Comparison of ENCODE assay signal across 28 cellular contexts in the genomic region with DNA sequence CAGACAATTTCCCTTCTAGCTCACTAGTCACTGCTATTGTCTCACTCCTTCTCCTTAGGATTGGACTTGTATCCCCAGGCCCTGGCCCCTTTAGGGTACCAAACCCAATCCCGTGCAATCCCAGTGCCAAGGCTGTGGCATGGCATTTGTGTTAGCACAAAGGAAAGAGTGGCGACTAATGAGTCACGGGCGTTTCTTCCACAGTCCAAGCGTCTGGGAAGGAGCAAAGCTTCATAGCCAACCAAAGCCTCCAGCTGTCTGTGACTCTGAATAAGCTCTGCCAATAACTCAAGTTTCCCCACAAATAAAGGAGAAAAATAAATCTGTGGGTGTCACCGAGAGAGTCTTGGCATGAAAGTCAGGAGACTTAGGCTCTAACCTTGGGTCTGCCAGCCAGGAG. TPM values are rescaled to one million over a fixed set of nuclear protein-coding genes. Genes with fewer than 3 reads are reported as not detected.
DNase-seq lines count a peak whose midpoint lies in the region; ATAC-seq and TF ChIP-seq lines count a peak whose summit lies in the region.
"Had no signal": no experiment of that assay in that cellular context is flagged by ENCODE, and none has a peak within 500 bp of the region (broad histone marks: within the 10 kb centered on the region; RNA-seq: fewer than 3 reads in every experiment).

No MANE protein-coding gene starts in this region.

- 86% methylated on average over 6 of the region's 6 CpGs for WGBS in mammary epithelial cell (ENCODE audit: low coverage, missing lambda C conversion rate)
- 44 to 57% methylated on average over 6 of the region's 6 CpGs for WGBS in esophagus, 2 donors

- H3K27ac Mint-ChIP-seq in MCF 10A (ENCODE audit: low read depth, unreplicated experiment) = no peak overlapping the region
- H3K27ac Mint-ChIP-seq in activated CD4-positive, alpha-beta memory T cell treated with anti-CD3 and anti-CD28 coated beads for 36 hours = no peak overlapping the region
- H3K27ac Mint-ChIP-seq: activated CD4-positive, alpha-beta T cell treated with anti-CD3 and anti-CD28 coated beads for 36 hours; activated naive CD4-positive, alpha-beta T cell treated with anti-CD3 and anti-CD28 coated beads, Interleukin-2, amount 10 ng/mL, durations not matched to agents 7 days and 5 days; activated T-helper 17 cell treated with anti-CD3 and anti-CD28 coated beads, Interleukin-2, amount 50 U/mL, for 72 hours; CD4-positive, alpha-beta T cell; T-helper 2 cell treated with Interferon-gamma antibody and Interleukin-4, amounts not matched to agents 5 μg/mL and 100 μg/mL, for 36 hours had no signal

- H3K4me3 ChIP-seq in mammary epithelial cell (replicated peaks in 1 of 3; ENCODE audit: insufficient read depth in 1 of 3, low read depth in 2 of 3, low read length in 3 of 3) (no peak overlapping the region), esophagus (ENCODE audit: low read depth in 1 of 2, low read length in 2 of 2) (no peak overlapping the region), PC-9 (no peak overlapping the region)
- H3K4me3 ChIP-seq: adrenal gland, HAP-1, hepatocyte, lung, pancreas had no signal

- H3K27ac ChIP-seq in mammary epithelial cell (ENCODE audit: insufficient read depth, low read depth, low read length) (no peak overlapping the region), esophagus (ENCODE audit: low read depth in 2 of 2, low read length in 1 of 2) (peak overlapping the region; percentile 23 to 51), PC-9 (no peak overlapping the region)
- H3K27ac ChIP-seq: 22Rv1, adrenal gland, hepatocyte, HL-60, pancreas had no signal

- DNase-seq in MCF 10A (ENCODE audit: unreplicated experiment) (peak; percentile 27), mammary epithelial cell (no peak), medulla oblongata (ENCODE audit: extremely low spot score) (peak; percentile 7), PC-9 (no peak), NCI-H187 (lab: John Stamatoyannopoulos, UW) (no peak)
- no peak for DNase-seq in activated CD4-positive, alpha-beta memory T cell treated with anti-CD3 and anti-CD28 coated beads for 36 hours
- DNase-seq: activated CD4-positive, alpha-beta T cell treated with anti-CD3 and anti-CD28 coated beads for 36 hours; activated naive CD4-positive, alpha-beta T cell treated with anti-CD3 and anti-CD28 coated beads, Interleukin-2, amount 10 ng/mL, durations not matched to agents 7 days and 5 days; CD4-positive, alpha-beta T cell; KG1; left cardiac atrium; NCI-H1436; NCI-H2081 treated with DMSO at 0.1 percent for 48 hours; NCI-H748 treated with DMSO at 0.1 percent for 48 hours; pancreas; small intestine; stimulated activated naive CD4-positive, alpha-beta T cell had no signal

- H3K4me1 Mint-ChIP-seq in MCF 10A (ENCODE audit: insufficient read depth, unreplicated experiment) = peaks cover 5% of the 10 kb centered on the region
- H3K4me1 Mint-ChIP-seq in activated CD4-positive, alpha-beta memory T cell treated with anti-CD3 and anti-CD28 coated beads for 36 hours (ENCODE audit: low read depth) = peaks cover 11% of the 10 kb centered on the region

- H2AFZ ChIP-seq in mammary epithelial cell (ENCODE audit: low read depth, low read length) (no peak overlapping the region), PC-9 (no peak overlapping the region)
- H2AFZ ChIP-seq: hepatocyte had no signal

- H3K36me3 Mint-ChIP-seq in MCF 10A (ENCODE audit: insufficient read depth, unreplicated experiment) = peaks cover 5% of the 10 kb centered on the region
- no peaks in the 10 kb centered on the region for H3K36me3 Mint-ChIP-seq in activated CD4-positive, alpha-beta memory T cell treated with anti-CD3 and anti-CD28 coated beads for 36 hours
- H3K36me3 Mint-ChIP-seq: activated naive CD4-positive, alpha-beta T cell treated with anti-CD3 and anti-CD28 coated beads, Interleukin-2, amount 10 ng/mL, durations not matched to agents 7 days and 5 days had no signal

- TF ChIP-seq CTCF in MCF 10A (IDR thresholded peaks at IDR 0.05; ENCODE audit: unreplicated experiment) (no peak), mammary epithelial cell (conservative IDR thresholded peaks at IDR 0.05 in 1 of 2, IDR thresholded peaks at IDR 0.05 in 1 of 2; ENCODE audit: extremely low read depth in 1 of 2, insufficient read depth in 1 of 2, low read depth in 1 of 2, low read length in 2 of 2) (no peak), PC-9 (conservative IDR thresholded peaks at IDR 0.05) (no peak)

- POLR2A ChIA-PET in MCF 10A (lab: Yijun Ruan, JAX) (interaction anchor here (0.8 kb wide), 1 partner anchor 23 kb away, joined by 3 read pairs; no protein-coding TSS in a partner anchor), PC-9 (lab: Charles Lee; ENCODE audit: unreplicated experiment) (no interaction called here)
- POLR2A ChIA-PET in activated CD4-positive, alpha-beta memory T cell treated with anti-CD3 and anti-CD28 coated beads for 36 hours (lab: Charles Lee) = no interaction called here

- in situ Hi-C loops in mammary epithelial cell (cut with MboI; ENCODE audit: low sequenced_read_pairs in 2 of 2) = no loop called here

- no peaks in the 10 kb centered on the region for H3K9me3 Mint-ChIP-seq in MCF 10A (ENCODE audit: unreplicated experiment)
- H3K9me3 Mint-ChIP-seq in activated CD4-positive, alpha-beta memory T cell treated with anti-CD3 and anti-CD28 coated beads for 36 hours = no peaks in the 10 kb centered on the region
- H3K9me3 Mint-ChIP-seq: activated naive CD4-positive, alpha-beta T cell treated with anti-CD3 and anti-CD28 coated beads, Interleukin-2, amount 10 ng/mL, durations not matched to agents 7 days and 5 days; activated T-helper 17 cell treated with anti-CD3 and anti-CD28 coated beads, Interleukin-2, amount 50 U/mL, for 72 hours; CD4-positive, alpha-beta T cell had no signal

- no peak for ATAC-seq in GM18858 (IDR thresholded peaks at IDR 0.05; ENCODE audit: unreplicated experiment)
- ATAC-seq: activated CD4-positive, alpha-beta T cell treated with anti-CD3 and anti-CD28 coated beads for 36 hours; activated T-helper 17 cell treated with anti-CD3 and anti-CD28 coated beads, Interleukin-2, amount 50 U/mL, for 72 hours; left cardiac atrium; pancreas had no signal

- H3K9ac ChIP-seq in mammary epithelial cell (ENCODE audit: insufficient read depth, low read length) = no peak overlapping the region

- H3K27me3 Mint-ChIP-seq in MCF 10A (ENCODE audit: insufficient read depth, unreplicated experiment) = no peaks in the 10 kb centered on the region
- H3K27me3 Mint-ChIP-seq in activated CD4-positive, alpha-beta memory T cell treated with anti-CD3 and anti-CD28 coated beads for 36 hours = peaks cover 1% of the 10 kb centered on the region
- H3K27me3 Mint-ChIP-seq: activated T-helper 17 cell treated with anti-CD3 and anti-CD28 coated beads, Interleukin-2, amount 50 U/mL, for 72 hours; CD4-positive, alpha-beta T cell had no signal

- intact Hi-C loops in MCF 10A (cut with micrococcal nuclease) = no loop called here
- intact Hi-C loops in mammary epithelial cell (cut with micrococcal nuclease) = no loop called here
- intact Hi-C loops in PC-9 (cut with micrococcal nuclease; ENCODE audit: unreplicated experiment) = no loop called here
- intact Hi-C loops in activated CD4-positive, alpha-beta memory T cell treated with anti-CD3 and anti-CD28 coated beads for 36 hours (cut with micrococcal nuclease) = loop anchor here (5.0 kb wide), 1 partner anchor 188 kb away; no protein-coding TSS in a partner anchor

- no peak overlapping the region for H3K4me3 Mint-ChIP-seq in MCF 10A (ENCODE audit: unreplicated experiment)
- H3K4me3 Mint-ChIP-seq in activated CD4-positive, alpha-beta memory T cell treated with anti-CD3 and anti-CD28 coated beads for 36 hours = no peak overlapping the region
- H3K4me3 Mint-ChIP-seq: activated CD4-positive, alpha-beta T cell treated with anti-CD3 and anti-CD28 coated beads for 36 hours; activated naive CD4-positive, alpha-beta T cell treated with anti-CD3 and anti-CD28 coated beads, Interleukin-2, amount 10 ng/mL, durations not matched to agents 7 days and 5 days; activated T-helper 17 cell treated with anti-CD3 and anti-CD28 coated beads, Interleukin-2, amount 50 U/mL, for 72 hours; CD4-positive, alpha-beta T cell; neural crest cell; T-helper 2 cell treated with Interferon-gamma antibody and Interleukin-4, amounts not matched to agents 5 μg/mL and 100 μg/mL, for 36 hours had no signal

- no TSS peak for BruUV-seq in MCF 10A (replicated peaks; lab: Mats Ljungman, UMichigan)
- BruUV-seq in mammary epithelial cell (replicated peaks; lab: Mats Ljungman, UMichigan) = no TSS peak
- no TSS peak for BruUV-seq in PC-9 (replicated peaks; lab: Mats Ljungman, UMichigan)

- no peaks in the 10 kb centered on the region for H3K36me3 ChIP-seq in mammary epithelial cell (ENCODE audit: insufficient read depth, low read length)
- H3K36me3 ChIP-seq in esophagus (ENCODE audit: control insufficient read depth in 2 of 2, insufficient read depth in 2 of 2, low read length in 1 of 2) = no peaks in the 10 kb centered on the region
- no peaks in the 10 kb centered on the region for H3K36me3 ChIP-seq in PC-9 (ENCODE audit: low read depth)
- H3K36me3 ChIP-seq: adrenal gland, HAP-1, pancreas had no signal

- H3K27me3 ChIP-seq in mammary epithelial cell (ENCODE audit: insufficient read depth, low read length) (no peaks in the 10 kb centered on the region), esophagus (ENCODE audit: control insufficient read depth in 1 of 2, insufficient read depth in 2 of 2, low read length in 2 of 2) (no peaks in the 10 kb centered on the region), PC-9 (ENCODE audit: insufficient read depth, low read depth) (no peaks in the 10 kb centered on the region)
- H3K27me3 ChIP-seq: adrenal gland, pancreas had no signal

- H3F3A ChIP-seq in PC-9 (ENCODE audit: insufficient read depth, low read depth) = no peaks in the 10 kb centered on the region

- H3K4me2 ChIP-seq in mammary epithelial cell (ENCODE audit: insufficient read depth, low read depth, low read length) = no peak overlapping the region
- no peak overlapping the region for H3K4me2 ChIP-seq in PC-9
- H3K4me2 ChIP-seq: hepatocyte had no signal

- H3K79me2 ChIP-seq in mammary epithelial cell (ENCODE audit: insufficient read depth, low read length) (no peaks in the 10 kb centered on the region), PC-9 (ENCODE audit: low read depth) (no peaks in the 10 kb centered on the region)
- H3K79me2 ChIP-seq: hepatocyte had no signal

- H3K9me3 ChIP-seq in mammary epithelial cell (replicated peaks; ENCODE audit: insufficient read depth, low read length) (no peaks in the 10 kb centered on the region), esophagus (ENCODE audit: control insufficient read depth in 2 of 2, insufficient read depth in 1 of 2, low read depth in 1 of 2, low read length in 1 of 2) (no peaks in the 10 kb centered on the region), PC-9 (ENCODE audit: insufficient read depth, low read depth) (no peaks in the 10 kb centered on the region)
- H3K9me3 ChIP-seq: adrenal gland, HAP-1, pancreas had no signal

- dilution Hi-C loops in mammary epithelial cell (cut with HindIII; ENCODE audit: low sequenced_read_pairs) = no loop called here

- no peaks in the 10 kb centered on the region for H3K9me2 ChIP-seq in PC-9 (ENCODE audit: insufficient read depth)

- CTCF ChIA-PET in MCF 10A (lab: Yijun Ruan, JAX) (interaction anchor here (0.6 kb wide), 1 partner anchor 286 kb away, joined by 3 read pairs; a partner anchor contains a TSS), mammary epithelial cell (lab: Charles Lee; ENCODE audit: low non-redundant PET) (no interaction called here), PC-9 (lab: Charles Lee) (no interaction called here)
- CTCF ChIA-PET in activated CD4-positive, alpha-beta memory T cell treated with anti-CD3 and anti-CD28 coated beads for 36 hours (lab: Charles Lee) = interaction anchor here (0.9 kb wide), 1 partner anchor 912 kb away, joined by 4 read pairs; no protein-coding TSS in a partner anchor

- H3K4me1 ChIP-seq in mammary epithelial cell (ENCODE audit: insufficient read depth, low read length) = no peaks in the 10 kb centered on the region
- H3K4me1 ChIP-seq in esophagus (ENCODE audit: control insufficient read depth in 2 of 2, insufficient read depth in 2 of 2, low read length in 1 of 2) = peaks cover 2 to 11% of the 10 kb centered on the region in 2 donors
- no peaks in the 10 kb centered on the region for H3K4me1 ChIP-seq in PC-9 (replicated peaks; ENCODE audit: insufficient read depth)
- H3K4me1 ChIP-seq: adrenal gland, pancreas had no signal

- no peaks in the 10 kb centered on the region for H4K20me1 ChIP-seq in mammary epithelial cell (ENCODE audit: insufficient read depth, low read length)
- no peaks in the 10 kb centered on the region for H4K20me1 ChIP-seq in PC-9 (ENCODE audit: insufficient read depth)

RNA-seq across cellular contexts. Expression of a gene that starts 54.7 kb away (rescaled TPM):
- total RNA-seq in MCF 10A (2022) (16.4 and 21.0 TPM in 2 replicates), mammary epithelial cell (10 to 100 TPM; 18.2 to 18.4 TPM), PC-9 (2021) (16.2 and 22.6 TPM in 2 replicates)
- polyA plus RNA-seq in mammary epithelial cell (16.5 TPM), esophagus (1 to 10 TPM; 6.8 to 9.7 TPM)
- polyA minus RNA-seq in mammary epithelial cell = 29.8 TPM
- total RNA-seq in activated CD4-positive, alpha-beta memory T cell treated with anti-CD3 and anti-CD28 coated beads for 36 hours = 10 to 100 TPM; 22.9 to 23.6 TPM

Comparison
In these comparisons a context has a peak if more than half of its experiments do, and no peak if none do; other contexts are left out.
1. DNase-seq: peak in MCF 10A (single experiment) and medulla oblongata (single experiment); none in mammary epithelial cell (single experiment), PC-9 (0 of 2), activated CD4-positive, alpha-beta memory T cell treated with anti-CD3 and anti-CD28 coated beads for 36 hours (single experiment) and NCI-H187 (0 of 2).
2. CTCF ChIA-PET loops: an anchor here in MCF 10A (0.6 kb wide) and activated CD4-positive, alpha-beta memory T cell treated with anti-CD3 and anti-CD28 coated beads for 36 hours (0.9 kb wide); none called in mammary epithelial cell and PC-9.
3. H3K27ac ChIP-seq: peak in esophagus (2 of 2); none in mammary epithelial cell (single experiment) and PC-9 (single experiment).